Comparison of ENCODE assay signal across 8 cellular contexts in genomic region chr21:46295996-46296752, GRCh38. TPM values are rescaled to one million over a fixed set of nuclear protein-coding genes. Genes with fewer than 3 reads are reported as not detected.
A peak's percentile ranks its signal among the peaks of the same experiment; 100 is the strongest.
DNase-seq lines count a peak whose midpoint lies in the region; ATAC-seq and TF ChIP-seq lines count a peak whose summit lies in the region.

No MANE protein-coding gene starts in this region.

- H3K27me3 ChIP-seq in CD4-positive, alpha-beta T cell (ENCODE audit: control insufficient read depth, insufficient read depth, low read length), result no peaks in the 10 kb centered on the region
- no peaks in the 10 kb centered on the region for H3K27me3 ChIP-seq in skeletal muscle satellite cell (ENCODE audit: control insufficient read depth, insufficient read depth, low read length)

- H3K4me2 ChIP-seq in skeletal muscle satellite cell (ENCODE audit: low read length), result peak overlapping the region; percentile 65

- POLR2A ChIA-PET in CD4-positive, alpha-beta T cell (lab: Charles Lee), result no interaction called here

- peaks cover 5% of the 10 kb centered on the region for H3K4me1 Mint-ChIP-seq in CD4-positive, alpha-beta T cell (ENCODE audit: low read depth)

- H3K9ac ChIP-seq in skeletal muscle satellite cell (ENCODE audit: low read depth, low read length), result peak overlapping the region; percentile 70

- H3K4me3 ChIP-seq in NB4 (ENCODE audit: low read depth, low read length), result peak overlapping the region; percentile 33
- H3K4me3 ChIP-seq in skeletal muscle satellite cell (ENCODE audit: low read length), result peak overlapping the region; percentile 46

- TF ChIP-seq POLR2A in NB4 (IDR thresholded peaks at IDR 0.05; ENCODE audit: extremely low read depth, insufficient read length), result no peak

- intact Hi-C loops in CD4-positive, alpha-beta T cell (cut with DNase I, micrococcal nuclease), result no loop called here
- intact Hi-C loops in cardiac septum (cut with DNase I), result no loop called here

- peaks cover 23% of the 10 kb centered on the region for H3K36me3 Mint-ChIP-seq in CD4-positive, alpha-beta T cell (ENCODE audit: low read depth)

- ATAC-seq in CD4-positive, alpha-beta T cell (ENCODE audit: poor library complexity), result peak; percentile 65

- H3K4me1 ChIP-seq in skeletal muscle satellite cell (ENCODE audit: control insufficient read depth, insufficient read depth, low read length), result peaks cover 29% of the 10 kb centered on the region

- H3K4me3 Mint-ChIP-seq in CD4-positive, alpha-beta T cell, result peak overlapping the region; percentile 51

- no peaks in the 10 kb centered on the region for H3K9me3 Mint-ChIP-seq in CD4-positive, alpha-beta T cell

- peaks cover 17% of the 10 kb centered on the region for H3K36me3 ChIP-seq in skeletal muscle satellite cell (ENCODE audit: insufficient read depth, low read length)

- no peak overlapping the region for H3K27ac ChIP-seq in CD4-positive, alpha-beta T cell (ENCODE audit: low read depth, low read length)

- CTCF ChIA-PET in CD4-positive, alpha-beta T cell (lab: Charles Lee), result no interaction called here

- no peak overlapping the region for H3K27ac Mint-ChIP-seq in CD4-positive, alpha-beta T cell

- TF ChIP-seq CTCF in CD4-positive, alpha-beta T cell (IDR thresholded peaks at IDR 0.05), result no peak
- no peak for TF ChIP-seq CTCF in NB4 (IDR thresholded peaks at IDR 0.05; ENCODE audit: low read depth, low read length)

- DNase-seq in CD4-positive, alpha-beta T cell, result peak; percentile 6 to 44 (median 28)
- DNase-seq in NB4 (ENCODE audit: low read depth), result peak; percentile 94
- peak; percentile 54 for DNase-seq in activated T-cell treated with anti-CD3 and anti-CD28 coated beads for 48 hours (ENCODE audit: low read depth)
- DNase-seq in cardiac septum (ENCODE audit: low spot score), result peak; percentile 93
- DNase-seq in GM19240 (ENCODE audit: insufficient read length, low spot score), result no peak
- no peak for DNase-seq in D341Med (ENCODE audit: low spot score)
- DNase-seq in NCI-H1105 (lab: John Stamatoyannopoulos, UW), result no peak

- H3K27me3 Mint-ChIP-seq in CD4-positive, alpha-beta T cell, result peaks cover 4% of the 10 kb centered on the region

- no peaks in the 10 kb centered on the region for H3K9me3 ChIP-seq in CD4-positive, alpha-beta T cell (ENCODE audit: control insufficient read depth, low read length)
- H3K9me3 ChIP-seq in skeletal muscle satellite cell (replicated peaks; ENCODE audit: low read length), result no peaks in the 10 kb centered on the region

RNA-seq across cellular contexts. Expression of gene YBEY, which starts 10.0 kb away (rescaled TPM):
- 10 to 100 TPM; 10.6 to 14.8 TPM for total RNA-seq in CD4-positive, alpha-beta T cell
- total RNA-seq in cardiac septum, result 14.1 TPM
- 17.2 and 19.0 TPM in 2 replicates for total RNA-seq in skeletal muscle satellite cell (2012; rRNA removed)

RNA-seq across cellular contexts. Expression of gene MCM3AP, which starts 10.8 kb away (rescaled TPM):
- 10 to 100 TPM; 94.3 to 96.5 TPM for total RNA-seq in CD4-positive, alpha-beta T cell
- 69.9 TPM for total RNA-seq in cardiac septum
- total RNA-seq in skeletal muscle satellite cell (2012; rRNA removed), result 57.8 and 107 TPM in 2 replicates

RNA-seq across cellular contexts. Expression of gene C21orf58, which starts 27.5 kb away (rescaled TPM):
- 1 to 10 TPM; 2.0 to 2.8 TPM for total RNA-seq in CD4-positive, alpha-beta T cell
- total RNA-seq in cardiac septum, result 1.4 TPM
- total RNA-seq in skeletal muscle satellite cell (2012; rRNA removed), result 5.0 and 5.6 TPM in 2 replicates

RNA-seq across cellular contexts. Expression of gene PCNT, which starts 27.8 kb away (rescaled TPM):
- total RNA-seq in CD4-positive, alpha-beta T cell, result 10 to 100 TPM; 54.4 to 55.5 TPM
- total RNA-seq in cardiac septum, result 21.0 TPM
- 16.2 and 21.2 TPM in 2 replicates for total RNA-seq in skeletal muscle satellite cell (2012; rRNA removed)

Comparison
In these comparisons a context has a peak if more than half of its experiments do, and no peak if none do; other contexts are left out.
1. DNase-seq: peak in CD4-positive, alpha-beta T cell (10 of 10), NB4 (single experiment), activated T-cell treated with anti-CD3 and anti-CD28 coated beads for 48 hours (single experiment) and cardiac septum (single experiment); none in GM19240 (single experiment), D341Med (single experiment) and NCI-H1105 (single experiment).